In the genomic region with DNA sequence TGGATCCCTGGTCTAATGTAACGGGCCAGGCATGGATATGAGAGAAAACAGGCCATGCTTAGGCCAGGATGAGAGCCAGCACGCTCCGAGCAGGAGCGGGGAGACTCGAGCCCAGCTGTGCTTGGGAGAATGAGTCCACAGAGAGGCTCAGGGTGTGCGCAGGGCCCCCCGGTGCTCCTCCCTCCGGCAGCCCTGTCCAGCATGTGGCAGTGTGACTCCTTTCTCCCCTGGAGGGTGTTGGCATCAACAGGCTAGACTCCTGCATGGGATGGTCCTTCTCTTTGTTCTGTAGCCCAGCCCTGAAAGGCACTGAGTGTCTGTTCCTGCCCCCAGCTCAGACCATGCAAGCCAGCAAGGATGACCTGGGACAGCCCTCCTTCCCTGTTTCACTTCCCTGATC, we compare ENCODE assay signal across 31 cellular contexts. TPM values are rescaled to one million over a fixed set of nuclear protein-coding genes. Genes with fewer than 3 reads are reported as not detected.
DNase-seq lines count a peak whose midpoint lies in the region; ATAC-seq lines count a peak whose summit lies in the region.
"Had no signal": no experiment of that assay in that cellular context is flagged by ENCODE, and none has a peak within 500 bp of the region (broad histone marks: within the 10 kb centered on the region; RNA-seq: fewer than 3 reads in every experiment).

No MANE protein-coding gene starts in this region.

- peaks cover 12 to 29% of the 10 kb centered on the region in 2 donors for H3K36me3 Mint-ChIP-seq in activated naive CD4-positive, alpha-beta T cell treated with anti-CD3 and anti-CD28 coated beads, Interleukin-2, amount 50 U/mL, for 72 hours
- H3K36me3 Mint-ChIP-seq in activated naive CD4-positive, alpha-beta T cell treated with anti-CD3 and anti-CD28 coated beads for 36 hours (ENCODE audit: low read depth) = peaks cover 61% of the 10 kb centered on the region

- no CpG with 5 or more reads among the region's 8 CpGs for WGBS in mesendoderm (ENCODE audit: extremely low coverage, insufficient coverage, low lambda C conversion rate)

- no peaks in the 10 kb centered on the region for H3K9me3 ChIP-seq in skeletal muscle tissue (ENCODE audit: control insufficient read depth in 3 of 3, low read length in 3 of 3)
- H3K9me3 ChIP-seq: gastrocnemius medialis, mucosa of descending colon, prostate gland, suprapubic skin, uterus had no signal

- H3K4me3 ChIP-seq in skeletal muscle tissue (ENCODE audit: low read length in 3 of 3) = no peak overlapping the region
- no peak overlapping the region for H3K4me3 ChIP-seq in mesendoderm (ENCODE audit: low read length)
- H3K4me3 ChIP-seq: cardiac muscle cell, gastrocnemius medialis, mucosa of descending colon, neural progenitor cell, prostate gland, suprapubic skin, uterus had no signal

- H3K23ac ChIP-seq in mesendoderm (ENCODE audit: low read length) = no peak overlapping the region

- peaks cover 13% of the 10 kb centered on the region for H3K79me1 ChIP-seq in mesendoderm (ENCODE audit: low read length)

- intact Hi-C loops in activated naive CD4-positive, alpha-beta T cell treated with anti-CD3 and anti-CD28 coated beads for 36 hours (cut with micrococcal nuclease) = no loop called here

- CTCF ChIA-PET in activated naive CD4-positive, alpha-beta T cell treated with anti-CD3 and anti-CD28 coated beads for 36 hours (lab: Charles Lee) = interaction anchor here (0.9 to 1.1 kb wide), 3 partner anchors 15 to 41 kb away, joined by 3 to 4 read pairs (median 3); no protein-coding TSS in a partner anchor

- H3K4me1 Mint-ChIP-seq in activated naive CD4-positive, alpha-beta T cell treated with anti-CD3 and anti-CD28 coated beads for 36 hours (ENCODE audit: low read depth) = peaks cover 17% of the 10 kb centered on the region
- H3K4me1 Mint-ChIP-seq: activated B cell treated with CpG ODN at 0.5 μM for 24 hours, endodermal cell, neural progenitor cell had no signal

- H3K18ac ChIP-seq in mesendoderm (ENCODE audit: low read length) = no peak overlapping the region

- no peaks in the 10 kb centered on the region for H3K27me3 ChIP-seq in skeletal muscle tissue (ENCODE audit: control insufficient read depth in 3 of 3, insufficient read depth in 3 of 3, low read length in 3 of 3)
- no peaks in the 10 kb centered on the region for H3K27me3 ChIP-seq in mesendoderm (ENCODE audit: insufficient read depth, low read length, poor library complexity)
- H3K27me3 ChIP-seq: cardiac muscle cell, gastrocnemius medialis, neural progenitor cell, suprapubic skin, uterus had no signal

- DNase-seq in activated naive CD4-positive, alpha-beta T cell treated with anti-CD3 and anti-CD28 coated beads, Interleukin-2, amount 50 U/mL, for 72 hours (ENCODE audit: low spot score in 2 of 2) = no peak
- no peak for DNase-seq in activated naive CD4-positive, alpha-beta T cell treated with anti-CD3 and anti-CD28 coated beads for 36 hours
- DNase-seq in RPMI7951 (ENCODE audit: low read depth) (peak; percentile 63), epithelial cell of prostate (ENCODE audit: low read depth, low spot score) (no peak), SIG-M5 (lab: John Stamatoyannopoulos, UW) (no peak), mesendoderm (no peak)
- DNase-seq: ACHN; activated B cell treated with CpG ODN at 0.5 μM for 24 hours; activated CD4-positive, alpha-beta memory T cell treated with anti-CD3 and anti-CD28 coated beads for 36 hours; activated CD8-positive, alpha-beta memory T cell treated with anti-CD3 and anti-CD28 coated beads, Interleukin-2, amount 50 U/mL, for 48 hours; activated naive CD4-positive, alpha-beta T cell treated with anti-CD3 and anti-CD28 coated beads, Interleukin-2, amount 50 U/mL, for 16 hours; anterior cingulate cortex; COR-L47; cortex of kidney; endodermal cell; gastrocnemius medialis; H7; mucosa of descending colon; NCI-H1048; NCI-H2029; small intestine; SW 1271; T1000; uterus had no signal

- H3K36me3 ChIP-seq in skeletal muscle tissue (ENCODE audit: control insufficient read depth in 3 of 3, insufficient read depth in 3 of 3, low read length in 3 of 3) (peaks cover 55 to 60% (median 57%) of the 10 kb centered on the region in 3 donors), mesendoderm (ENCODE audit: control insufficient read depth, insufficient read depth, low read length) (peaks cover 27% of the 10 kb centered on the region)
- H3K36me3 ChIP-seq: neural progenitor cell, uterus had no signal

- no peak overlapping the region for H2BK5ac ChIP-seq in mesendoderm (ENCODE audit: low read length)

- no peak overlapping the region for H3K4me3 Mint-ChIP-seq in activated naive CD4-positive, alpha-beta T cell treated with anti-CD3 and anti-CD28 coated beads for 36 hours
- H3K4me3 Mint-ChIP-seq: activated B cell treated with CpG ODN at 0.5 μM for 24 hours; activated CD4-positive, alpha-beta memory T cell treated with anti-CD3 and anti-CD28 coated beads for 36 hours; endodermal cell had no signal

- no peak overlapping the region for H2AK5ac ChIP-seq in mesendoderm (ENCODE audit: low read length)

- H3K4ac ChIP-seq in mesendoderm (ENCODE audit: low read depth, low read length) = no peak overlapping the region

- H3K27ac Mint-ChIP-seq in activated naive CD4-positive, alpha-beta T cell treated with anti-CD3 and anti-CD28 coated beads, Interleukin-2, amount 50 U/mL, for 72 hours = peak overlapping the region; percentile 44 to 63
- H3K27ac Mint-ChIP-seq in activated naive CD4-positive, alpha-beta T cell treated with anti-CD3 and anti-CD28 coated beads for 36 hours = no peak overlapping the region
- H3K27ac Mint-ChIP-seq: activated B cell treated with CpG ODN at 0.5 μM for 24 hours; activated CD4-positive, alpha-beta memory T cell treated with anti-CD3 and anti-CD28 coated beads for 36 hours; endodermal cell had no signal

- H3K79me2 ChIP-seq in mesendoderm (ENCODE audit: control insufficient read depth, insufficient read depth, low read length) = peaks cover 25% of the 10 kb centered on the region

- no peak overlapping the region for H3K4me2 ChIP-seq in mesendoderm (ENCODE audit: low read length)
- H3K4me2 ChIP-seq: KMS-11, neural progenitor cell had no signal

- H2BK15ac ChIP-seq in mesendoderm (replicated peaks; ENCODE audit: low read depth) = no peak overlapping the region

- H3K27ac ChIP-seq in epithelial cell of prostate (peak overlapping the region; percentile 60), skeletal muscle tissue (ENCODE audit: low read depth, low read length) (peak overlapping the region; percentile 86), mesendoderm (ENCODE audit: low read depth, low read length) (no peak overlapping the region)
- H3K27ac ChIP-seq: cardiac muscle cell, gastrocnemius medialis, KMS-11, neural progenitor cell, suprapubic skin, uterus had no signal

- no peaks in the 10 kb centered on the region for H3K9me3 Mint-ChIP-seq in activated naive CD4-positive, alpha-beta T cell treated with anti-CD3 and anti-CD28 coated beads, Interleukin-2, amount 50 U/mL, for 72 hours
- no peaks in the 10 kb centered on the region for H3K9me3 Mint-ChIP-seq in activated naive CD4-positive, alpha-beta T cell treated with anti-CD3 and anti-CD28 coated beads for 36 hours
- H3K9me3 Mint-ChIP-seq: activated B cell treated with CpG ODN at 0.5 μM for 24 hours; activated CD4-positive, alpha-beta memory T cell treated with anti-CD3 and anti-CD28 coated beads for 36 hours; endodermal cell; neural progenitor cell had no signal

- H3K27me3 Mint-ChIP-seq in activated naive CD4-positive, alpha-beta T cell treated with anti-CD3 and anti-CD28 coated beads for 36 hours (ENCODE audit: low read depth) = no peaks in the 10 kb centered on the region
- H3K27me3 Mint-ChIP-seq: activated B cell treated with CpG ODN at 0.5 μM for 24 hours; activated CD4-positive, alpha-beta memory T cell treated with anti-CD3 and anti-CD28 coated beads for 36 hours had no signal

- H3K56ac ChIP-seq in mesendoderm (ENCODE audit: low read length) = no peak overlapping the region

- H3K4me1 ChIP-seq in skeletal muscle tissue (ENCODE audit: control insufficient read depth in 3 of 3, insufficient read depth in 3 of 3, low read length in 3 of 3) (peaks cover 30 to 62% (median 54%) of the 10 kb centered on the region in 3 donors), mesendoderm (ENCODE audit: control insufficient read depth, low read depth, low read length) (no peaks in the 10 kb centered on the region)
- H3K4me1 ChIP-seq: neural progenitor cell had no signal

- H4K8ac ChIP-seq in mesendoderm (ENCODE audit: low read depth, low read length) = no peak overlapping the region

- H4K5ac ChIP-seq in mesendoderm (ENCODE audit: low read length) = no peak overlapping the region

- no peak overlapping the region for H2BK120ac ChIP-seq in mesendoderm (ENCODE audit: low read depth, low read length)

- ATAC-seq in activated naive CD4-positive, alpha-beta T cell treated with anti-CD3 and anti-CD28 coated beads, Interleukin-2, amount 50 U/mL, for 72 hours = no peak
- ATAC-seq in HG02610 (IDR thresholded peaks at IDR 0.05; ENCODE audit: unreplicated experiment) = no peak
- ATAC-seq: gastrocnemius medialis, mucosa of descending colon had no signal

- peak overlapping the region in 2 of 3 donors; percentile 45 to 59 for H3K9ac ChIP-seq in skeletal muscle tissue (ENCODE audit: low read depth in 1 of 3, low read length in 3 of 3)
- no peak overlapping the region for H3K9ac ChIP-seq in mesendoderm (ENCODE audit: low read length)
- H3K9ac ChIP-seq: KMS-11, neural progenitor cell had no signal

RNA-seq across cellular contexts. Expression of a gene that starts 23.4 kb away (rescaled TPM):
- 100 to 1,000 TPM in 1 of 2 donors, 10 to 100 TPM in 1; 63.5 to 122 TPM for total RNA-seq in activated naive CD4-positive, alpha-beta T cell treated with anti-CD3 and anti-CD28 coated beads, Interleukin-2, amount 50 U/mL, for 72 hours
- total RNA-seq in activated naive CD4-positive, alpha-beta T cell treated with anti-CD3 and anti-CD28 coated beads for 36 hours = 10 to 100 TPM; 69.0 to 73.1 TPM
- total RNA-seq in RPMI7951 (2014; rRNA removed; shearing (Covaris generic)) = 19.5 and 21.9 TPM in 2 replicates
- 15.1 TPM for total RNA-seq in skeletal muscle tissue
- polyA plus RNA-seq in mesendoderm (2013, experiment 1 of 2) = 24.0 TPM
- 23.5 TPM for polyA plus RNA-seq in mesendoderm (2013, experiment 2 of 2)

RNA-seq across cellular contexts. Expression of a gene that starts 42.0 kb away (rescaled TPM):
- 100 to 1,000 TPM; 179 to 182 TPM for total RNA-seq in activated naive CD4-positive, alpha-beta T cell treated with anti-CD3 and anti-CD28 coated beads, Interleukin-2, amount 50 U/mL, for 72 hours
- 100 to 1,000 TPM; 281 to 290 TPM for total RNA-seq in activated naive CD4-positive, alpha-beta T cell treated with anti-CD3 and anti-CD28 coated beads for 36 hours
- total RNA-seq in RPMI7951 (2014; rRNA removed; shearing (Covaris generic)) = 6.2 and 10.6 TPM in 2 replicates
- 15.7 TPM for total RNA-seq in skeletal muscle tissue
- polyA plus RNA-seq in mesendoderm (2013, experiment 1 of 2) = 11.2 TPM
- polyA plus RNA-seq in mesendoderm (2013, experiment 2 of 2) = 11.0 TPM

Comparison
In these comparisons a context has a peak if more than half of its experiments do, and no peak if none do; other contexts are left out.
1. RNA of a gene that starts 42.0 kb away (total RNA-seq): 281 to 290 TPM in activated naive CD4-positive, alpha-beta T cell treated with anti-CD3 and anti-CD28 coated beads for 36 hours and 179 to 182 TPM in activated naive CD4-positive, alpha-beta T cell treated with anti-CD3 and anti-CD28 coated beads, Interleukin-2, amount 50 U/mL, for 72 hours; 15.7 TPM in skeletal muscle tissue (single experiment) and 6.2 to 10.6 TPM in RPMI7951; every median in the first group is over 10 times any median in the second.